25 cellular contexts compared by ENCODE assay signal in genomic region chr22:45330548-45330947, GRCh38. TPM values are rescaled to one million over a fixed set of nuclear protein-coding genes. Genes with fewer than 3 reads are reported as not detected.
"Had no signal": no experiment of that assay in that cellular context is flagged by ENCODE, and none has a peak within 500 bp of the region (broad histone marks: within the 10 kb centered on the region; RNA-seq: fewer than 3 reads in every experiment).

No MANE protein-coding gene starts in this region.

- H3K4me3 Mint-ChIP-seq: immature natural killer cell, naive B cell, nephron had no signal

- DNase-seq: cerebellar nuclear complex; dermis blood vessel endothelial cell; immature natural killer cell; left ventricle myocardium superior; mesenchymal stem cell; midbrain; naive B cell; occipital lobe; pancreas; retina; sigmoid colon; stimulated activated CD4-positive, alpha-beta T cell treated with anti-CD3 and anti-CD28 coated beads, Interleukin-12 subunit alpha, Interleukin-12 subunit beta, amount 100 ng/mL, for 4 hours; stimulated activated naive CD4-positive, alpha-beta T cell; stomach; substantia nigra; transverse colon had no signal

- H3K9me3 ChIP-seq: pancreas, prostate gland, sigmoid colon, stomach, thoracic aorta, transverse colon had no signal

- H3K27ac Mint-ChIP-seq: immature natural killer cell, nephron had no signal

- H3K27me3 ChIP-seq: pancreas, sigmoid colon, stomach, transverse colon had no signal

- ATAC-seq: esophagus mucosa, left ventricle myocardium superior, pancreas had no signal

- H3K27ac ChIP-seq: pancreas, skin epidermis, stomach, thoracic aorta, transverse colon had no signal

- H3K4me3 ChIP-seq: lung, pancreas, prostate gland, sigmoid colon, skin epidermis, stomach, thoracic aorta, transverse colon had no signal

- H3K27me3 Mint-ChIP-seq: naive B cell had no signal

- H3K4me1 ChIP-seq: pancreas, transverse colon had no signal

- H3K9me3 Mint-ChIP-seq: immature natural killer cell, naive B cell, nephron had no signal

RNA-seq across cellular contexts. Expression of gene UPK3A, which starts 45.8 kb away (rescaled TPM):
- total RNA-seq: dermis blood vessel endothelial cell, esophagus mucosa, fibroblast of lung, frontal cortex, lung, occipital lobe, pancreas, sigmoid colon, thoracic aorta had no signal
- polyA plus RNA-seq: fibroblast of lung, keratinocyte had no signal
